27 cellular contexts compared by ENCODE assay signal in genomic region chr14:85317491-85318021, GRCh38.
DNase-seq lines count a peak whose midpoint lies in the region; ATAC-seq and TF ChIP-seq lines count a peak whose summit lies in the region.
"Had no signal": no experiment of that assay in that cellular context is flagged by ENCODE, and none has a peak within 500 bp of the region (broad histone marks: within the 10 kb centered on the region; RNA-seq: fewer than 3 reads in every experiment).

No MANE protein-coding gene starts in this region.

- ATAC-seq in natural killer cell (no peak), GM19455 (IDR thresholded peaks at IDR 0.05; ENCODE audit: unreplicated experiment) (no peak)
- ATAC-seq: activated CD8-positive, alpha-beta T cell treated with anti-CD3 and anti-CD28 coated beads for 36 hours; activated naive CD4-positive, alpha-beta T cell treated with anti-CD3 and anti-CD28 coated beads, Interleukin-2, amount 50 U/mL, for 72 hours; GM23338; lower lobe of right lung; pancreas; right cardiac atrium; upper lobe of right lung had no signal

- CTCF ChIA-PET in mammary epithelial cell (lab: Charles Lee; ENCODE audit: low non-redundant PET) (interaction anchor here (0.6 kb wide), 1 partner anchor 137 kb away, joined by 3 read pairs; no protein-coding TSS in a partner anchor), MCF 10A (lab: Yijun Ruan, JAX) (interaction anchor here (0.7 kb wide), 1 partner anchor 9 kb away, joined by 3 read pairs; no protein-coding TSS in a partner anchor)

- no peaks in the 10 kb centered on the region for H3K79me2 ChIP-seq in mammary epithelial cell (ENCODE audit: insufficient read depth, low read length)

- dilution Hi-C loops in mammary epithelial cell (cut with HindIII; ENCODE audit: low sequenced_read_pairs): no loop called here

- H3K27me3 Mint-ChIP-seq in MCF 10A (ENCODE audit: insufficient read depth, unreplicated experiment): no peaks in the 10 kb centered on the region
- peaks cover 0 to 5% of the 10 kb centered on the region in 2 donors for H3K27me3 Mint-ChIP-seq in natural killer cell (ENCODE audit: low read depth in 2 of 2)
- H3K27me3 Mint-ChIP-seq: activated CD8-positive, alpha-beta T cell treated with anti-CD3 and anti-CD28 coated beads for 36 hours; CD4-positive, alpha-beta T cell; IgD-negative memory B cell had no signal

- no peak overlapping the region for H3K9ac ChIP-seq in mammary epithelial cell (ENCODE audit: insufficient read depth, low read length)

- H3K4me1 Mint-ChIP-seq in MCF 10A (ENCODE audit: insufficient read depth, unreplicated experiment) (peaks cover 7% of the 10 kb centered on the region), natural killer cell (peaks cover 6 to 7% of the 10 kb centered on the region in 2 donors)
- H3K4me1 Mint-ChIP-seq: IgD-negative memory B cell had no signal

- no peaks in the 10 kb centered on the region for H4K20me1 ChIP-seq in mammary epithelial cell (ENCODE audit: insufficient read depth, low read length)

- no peaks in the 10 kb centered on the region for H3K27me3 ChIP-seq in mammary epithelial cell (ENCODE audit: insufficient read depth, low read length)
- H3K27me3 ChIP-seq: pancreas, upper lobe of right lung had no signal

- intact Hi-C loops in mammary epithelial cell (cut with micrococcal nuclease) (no loop called here), MCF 10A (cut with micrococcal nuclease) (no loop called here), natural killer cell (cut with micrococcal nuclease) (no loop called here)

- no peak for TF ChIP-seq CTCF in mammary epithelial cell (conservative IDR thresholded peaks at IDR 0.05 in 1 of 2, IDR thresholded peaks at IDR 0.05 in 1 of 2; ENCODE audit: extremely low read depth in 1 of 2, insufficient read depth in 1 of 2, low read depth in 1 of 2, low read length in 2 of 2)
- TF ChIP-seq CTCF in MCF 10A (IDR thresholded peaks at IDR 0.05; ENCODE audit: unreplicated experiment): no peak
- TF ChIP-seq CTCF in natural killer cell (IDR thresholded peaks at IDR 0.05): no peak

- BruUV-seq in mammary epithelial cell (replicated peaks; lab: Mats Ljungman, UMichigan): no TSS peak
- no TSS peak for BruUV-seq in MCF 10A (replicated peaks; lab: Mats Ljungman, UMichigan)

- H3K4me3 Mint-ChIP-seq in MCF 10A (ENCODE audit: unreplicated experiment): no peak overlapping the region
- no peak overlapping the region for H3K4me3 Mint-ChIP-seq in natural killer cell
- H3K4me3 Mint-ChIP-seq: activated CD8-positive, alpha-beta T cell treated with anti-CD3 and anti-CD28 coated beads for 36 hours; CD4-positive, alpha-beta T cell; endodermal cell; GM23338; IgD-negative memory B cell had no signal

- H3K36me3 ChIP-seq in mammary epithelial cell (ENCODE audit: insufficient read depth, low read length): no peaks in the 10 kb centered on the region
- H3K36me3 ChIP-seq: lower lobe of right lung, pancreas, upper lobe of right lung had no signal

- WGBS in mammary epithelial cell (ENCODE audit: low coverage, missing lambda C conversion rate): 37% methylated on average over 3 of the region's 3 CpGs

- H3K36me3 Mint-ChIP-seq in MCF 10A (ENCODE audit: insufficient read depth, unreplicated experiment) (no peaks in the 10 kb centered on the region), natural killer cell (no peaks in the 10 kb centered on the region)
- H3K36me3 Mint-ChIP-seq: activated naive CD4-positive, alpha-beta T cell treated with anti-CD3 and anti-CD28 coated beads, Interleukin-2, amount 50 U/mL, for 72 hours; IgD-negative memory B cell had no signal

- no peak overlapping the region for H3K27ac ChIP-seq in mammary epithelial cell (ENCODE audit: insufficient read depth, low read depth, low read length)
- H3K27ac ChIP-seq: lower lobe of right lung, pancreas, upper lobe of right lung had no signal

- H2AFZ ChIP-seq in mammary epithelial cell (ENCODE audit: low read depth, low read length): no peak overlapping the region
- H2AFZ ChIP-seq: GM23338 had no signal

- no peak overlapping the region for H3K4me2 ChIP-seq in mammary epithelial cell (ENCODE audit: insufficient read depth, low read depth, low read length)
- H3K4me2 ChIP-seq: GM23338 had no signal

- POLR2A ChIA-PET in MCF 10A (lab: Yijun Ruan, JAX): no interaction called here

- H3K9me3 ChIP-seq in mammary epithelial cell (replicated peaks; ENCODE audit: insufficient read depth, low read length): no peaks in the 10 kb centered on the region
- H3K9me3 ChIP-seq: lower lobe of right lung, pancreas, upper lobe of right lung had no signal

- DNase-seq in mammary epithelial cell: peak; percentile 51
- DNase-seq in MCF 10A (ENCODE audit: unreplicated experiment): no peak
- DNase-seq in amniotic epithelial cell (ENCODE audit: low read depth): peak; percentile 24
- DNase-seq in glomerular visceral epithelial cell (ENCODE audit: extremely low spot score): peak; percentile 8
- no peak for DNase-seq in NCI-H510A treated with DMSO at 0.1 percent for 48 hours (lab: John Stamatoyannopoulos, UW)
- no peak for DNase-seq in natural killer cell
- DNase-seq in NCI-H1930 (lab: John Stamatoyannopoulos, UW): no peak
- DNase-seq: 8988T; activated CD8-positive, alpha-beta T cell treated with anti-CD3 and anti-CD28 coated beads for 36 hours; AML-193; anterior cingulate cortex; CD4-positive, alpha-beta T cell; endodermal cell; glutamatergic neuron; lower lobe of right lung; NCI-H1417 treated with DMSO at 0.1 percent for 48 hours; NCI-H2081 treated with DMSO at 0.1 percent for 48 hours; NCI-H82; pancreas; right cardiac atrium; stimulated activated CD4-positive, alpha-beta T cell treated with anti-CD3 and anti-CD28 coated beads, Interleukin-2, amount 100 ng/mL, for 48 hours; T-helper 2 cell; upper lobe of right lung had no signal

- H3K9me3 Mint-ChIP-seq in MCF 10A (ENCODE audit: unreplicated experiment): no peaks in the 10 kb centered on the region
- H3K9me3 Mint-ChIP-seq in natural killer cell: peaks cover 0 to 2% of the 10 kb centered on the region in 2 donors
- H3K9me3 Mint-ChIP-seq: activated CD8-positive, alpha-beta T cell treated with anti-CD3 and anti-CD28 coated beads for 36 hours; endodermal cell; GM23338 had no signal

- in situ Hi-C loops in mammary epithelial cell (cut with MboI; ENCODE audit: low sequenced_read_pairs in 2 of 2): no loop called here

- H3K27ac Mint-ChIP-seq in MCF 10A (ENCODE audit: low read depth, unreplicated experiment): no peak overlapping the region
- no peak overlapping the region for H3K27ac Mint-ChIP-seq in natural killer cell
- H3K27ac Mint-ChIP-seq: activated CD8-positive, alpha-beta T cell treated with anti-CD3 and anti-CD28 coated beads for 36 hours; activated naive CD4-positive, alpha-beta T cell treated with anti-CD3 and anti-CD28 coated beads, Interleukin-2, amount 50 U/mL, for 72 hours; CD4-positive, alpha-beta T cell; endodermal cell; GM23338; IgD-negative memory B cell had no signal

- H3K4me3 ChIP-seq in mammary epithelial cell (replicated peaks in 1 of 3; ENCODE audit: insufficient read depth in 1 of 3, low read depth in 2 of 3, low read length in 3 of 3): no peak overlapping the region
- H3K4me3 ChIP-seq: GM23338, lower lobe of right lung, pancreas, upper lobe of right lung had no signal

- peaks cover 11% of the 10 kb centered on the region for H3K4me1 ChIP-seq in mammary epithelial cell (ENCODE audit: insufficient read depth, low read length)
- H3K4me1 ChIP-seq: pancreas, upper lobe of right lung had no signal

Comparison
In these comparisons a context has a peak if more than half of its experiments do, and no peak if none do; other contexts are left out.
1. DNase-seq: peak in mammary epithelial cell (single experiment), amniotic epithelial cell (single experiment) and glomerular visceral epithelial cell (single experiment); none in MCF 10A (single experiment), NCI-H510A treated with DMSO at 0.1 percent for 48 hours (single experiment), natural killer cell (single experiment) and NCI-H1930 (0 of 2).